In the genomic region with DNA sequence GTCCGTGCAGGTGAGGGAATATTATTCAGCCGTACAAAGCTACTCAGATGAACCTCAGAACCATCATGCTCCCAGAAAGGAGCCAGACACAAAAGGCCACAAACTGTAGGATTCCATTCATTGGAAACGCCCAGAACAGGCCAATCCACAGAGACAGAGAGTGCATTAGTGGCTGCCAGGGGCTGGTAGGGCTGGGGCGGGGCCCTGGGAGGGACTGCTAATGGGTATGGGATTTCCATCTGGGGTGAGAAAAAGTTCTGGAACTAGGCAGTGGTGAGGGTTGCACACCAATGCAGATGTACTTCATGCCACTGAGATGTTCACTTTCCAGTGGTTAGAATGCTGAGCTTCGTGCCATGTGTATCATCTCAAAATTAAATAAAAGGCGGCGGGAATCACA, we compare ENCODE assay signal across 15 cellular contexts.
DNase-seq lines count a peak whose midpoint lies in the region; ATAC-seq and TF ChIP-seq lines count a peak whose summit lies in the region.
"Had no signal": no experiment of that assay in that cellular context is flagged by ENCODE, and none has a peak within 500 bp of the region (broad histone marks: within the 10 kb centered on the region; RNA-seq: fewer than 3 reads in every experiment).

No MANE protein-coding gene starts in this region.

- H3K27ac ChIP-seq in right atrium auricular region (peak overlapping the region; percentile 82 to 94), heart left ventricle (peak overlapping the region in 5 of 12 donors; percentile 52 to 96 (median 71)), cingulate gyrus (ENCODE audit: low read depth, low read length) (peak overlapping the region; percentile 77)
- no peak overlapping the region for H3K27ac ChIP-seq in CD4-positive, alpha-beta T cell (ENCODE audit: low read depth, low read length)
- no peak overlapping the region for H3K27ac ChIP-seq in CD8-positive, alpha-beta memory T cell (ENCODE audit: low read depth, low read length)
- H3K27ac ChIP-seq: epithelial cell of prostate had no signal

- POLR2A ChIA-PET in CD4-positive, alpha-beta T cell (lab: Charles Lee): no interaction called here
- POLR2A ChIA-PET in CD8-positive, alpha-beta memory T cell (lab: Charles Lee): no interaction called here

- H3K4me1 ChIP-seq in right atrium auricular region: peaks cover 5 to 89% of the 10 kb centered on the region in 2 donors
- peaks cover 25 to 90% (median 77%) of the 10 kb centered on the region in 12 donors for H3K4me1 ChIP-seq in heart left ventricle
- peaks cover 10% of the 10 kb centered on the region for H3K4me1 ChIP-seq in CD8-positive, alpha-beta memory T cell (ENCODE audit: insufficient read depth, low read length)

- peaks cover 11% of the 10 kb centered on the region for H3K36me3 Mint-ChIP-seq in progenitor cell of endocrine pancreas (ENCODE audit: insufficient read depth)
- peaks cover 64% of the 10 kb centered on the region for H3K36me3 Mint-ChIP-seq in CD4-positive, alpha-beta T cell (ENCODE audit: low read depth)
- H3K36me3 Mint-ChIP-seq in CD8-positive, alpha-beta memory T cell: peaks cover 0 to 82% (median 8%) of the 10 kb centered on the region in 3 donors
- H3K36me3 Mint-ChIP-seq: natural killer cell treated with Interleukin-12 subunit alpha and Interleukin-12 subunit beta and Interleukin-15 and Interleukin-18, amount 100 ng/mL, for 72 hours had no signal

- intact Hi-C loops in heart left ventricle (cut with DNase I): no loop called here
- intact Hi-C loops in CD4-positive, alpha-beta T cell (cut with DNase I, micrococcal nuclease): loop anchor here in 1 of 2 experiments (10.0 kb wide), 1 partner anchor 149 kb away; no protein-coding TSS in a partner anchor

- H3K4me3 ChIP-seq in right atrium auricular region (no peak overlapping the region), heart left ventricle (no peak overlapping the region)
- no peak overlapping the region for H3K4me3 ChIP-seq in CD8-positive, alpha-beta memory T cell (ENCODE audit: low read length)
- H3K4me3 ChIP-seq: skin epidermis had no signal

- H3K27ac Mint-ChIP-seq in progenitor cell of endocrine pancreas: peak overlapping the region; percentile 44
- no peak overlapping the region for H3K27ac Mint-ChIP-seq in CD4-positive, alpha-beta T cell
- H3K27ac Mint-ChIP-seq in CD8-positive, alpha-beta memory T cell: peak overlapping the region in 2 of 8 donors; percentile 12 to 61
- H3K27ac Mint-ChIP-seq: activated naive CD8-positive, alpha-beta T cell treated with anti-CD3 and anti-CD28 coated beads, Interleukin-2, amount 10 ng/mL, durations not matched to agents 7 days and 5 days; natural killer cell treated with Interleukin-12 subunit alpha and Interleukin-12 subunit beta and Interleukin-15 and Interleukin-18, amount 100 ng/mL, for 72 hours had no signal

- TF ChIP-seq POLR2A in heart left ventricle (IDR thresholded peaks at IDR 0.05): no peak

- no peaks in the 10 kb centered on the region for H3K4me1 Mint-ChIP-seq in progenitor cell of endocrine pancreas (ENCODE audit: low read depth)
- peaks cover 18% of the 10 kb centered on the region for H3K4me1 Mint-ChIP-seq in CD4-positive, alpha-beta T cell (ENCODE audit: low read depth)
- peaks cover 14 to 25% (median 17%) of the 10 kb centered on the region in 3 donors for H3K4me1 Mint-ChIP-seq in CD8-positive, alpha-beta memory T cell

- ATAC-seq in heart left ventricle: no peak
- no peak for ATAC-seq in CD4-positive, alpha-beta T cell (ENCODE audit: poor library complexity)
- no peak for ATAC-seq in HG02763 (IDR thresholded peaks at IDR 0.05; ENCODE audit: unreplicated experiment)
- ATAC-seq: activated CD4-positive, CD25-positive, alpha-beta regulatory T cell treated with anti-CD3 and anti-CD28 coated beads, Interleukin-2, amount 50 U/mL, for 24 hours; natural killer cell treated with Interleukin-12 subunit alpha and Interleukin-12 subunit beta and Interleukin-15 and Interleukin-18, amount 100 ng/mL, for 72 hours had no signal

- H3K9me3 Mint-ChIP-seq in progenitor cell of endocrine pancreas (ENCODE audit: low read depth): no peaks in the 10 kb centered on the region
- H3K9me3 Mint-ChIP-seq in CD4-positive, alpha-beta T cell: no peaks in the 10 kb centered on the region
- no peaks in the 10 kb centered on the region for H3K9me3 Mint-ChIP-seq in CD8-positive, alpha-beta memory T cell
- H3K9me3 Mint-ChIP-seq: activated naive CD8-positive, alpha-beta T cell treated with anti-CD3 and anti-CD28 coated beads, Interleukin-2, amount 10 ng/mL, durations not matched to agents 7 days and 5 days; natural killer cell treated with Interleukin-12 subunit alpha and Interleukin-12 subunit beta and Interleukin-15 and Interleukin-18, amount 100 ng/mL, for 72 hours had no signal

- CTCF ChIA-PET in CD4-positive, alpha-beta T cell (lab: Charles Lee): no interaction called here
- CTCF ChIA-PET in CD8-positive, alpha-beta memory T cell (lab: Charles Lee): no interaction called here

- peaks cover 30% of the 10 kb centered on the region for H3K36me3 ChIP-seq in right atrium auricular region
- H3K36me3 ChIP-seq in heart left ventricle: peaks cover 0 to 76% (median 44%) of the 10 kb centered on the region in 9 donors
- H3K36me3 ChIP-seq in CD8-positive, alpha-beta memory T cell (ENCODE audit: insufficient read depth, low read length): peaks cover 11% of the 10 kb centered on the region

- TF ChIP-seq CTCF in right atrium auricular region (IDR thresholded peaks at IDR 0.05) (no peak), heart left ventricle (IDR thresholded peaks at IDR 0.05) (no peak), progenitor cell of endocrine pancreas (IDR thresholded peaks at IDR 0.05; ENCODE audit: unreplicated experiment) (no peak)
- no peak for TF ChIP-seq CTCF in CD4-positive, alpha-beta T cell (IDR thresholded peaks at IDR 0.05)

- no peaks in the 10 kb centered on the region for H3K9me3 ChIP-seq in right atrium auricular region
- no peaks in the 10 kb centered on the region for H3K9me3 ChIP-seq in heart left ventricle
- H3K9me3 ChIP-seq in CD4-positive, alpha-beta T cell (ENCODE audit: control insufficient read depth, low read length): no peaks in the 10 kb centered on the region
- H3K9me3 ChIP-seq in CD8-positive, alpha-beta memory T cell (ENCODE audit: low read length): no peaks in the 10 kb centered on the region

- H3K27me3 ChIP-seq in right atrium auricular region (no peaks in the 10 kb centered on the region), heart left ventricle (no peaks in the 10 kb centered on the region)
- no peaks in the 10 kb centered on the region for H3K27me3 ChIP-seq in CD4-positive, alpha-beta T cell (ENCODE audit: control insufficient read depth, insufficient read depth, low read length)
- H3K27me3 ChIP-seq in CD8-positive, alpha-beta memory T cell (ENCODE audit: insufficient read depth, low read length, poor library complexity, severe bottlenecking): no peaks in the 10 kb centered on the region

- H3K27me3 Mint-ChIP-seq in progenitor cell of endocrine pancreas: no peaks in the 10 kb centered on the region
- no peaks in the 10 kb centered on the region for H3K27me3 Mint-ChIP-seq in CD4-positive, alpha-beta T cell
- peaks cover 0 to 4% of the 10 kb centered on the region in 2 donors for H3K27me3 Mint-ChIP-seq in CD8-positive, alpha-beta memory T cell
- H3K27me3 Mint-ChIP-seq: activated naive CD8-positive, alpha-beta T cell treated with anti-CD3 and anti-CD28 coated beads, Interleukin-2, amount 10 ng/mL, durations not matched to agents 7 days and 5 days; natural killer cell treated with Interleukin-12 subunit alpha and Interleukin-12 subunit beta and Interleukin-15 and Interleukin-18, amount 100 ng/mL, for 72 hours had no signal

- DNase-seq in right atrium auricular region (ENCODE audit: low spot score) (no peak), heart left ventricle (no peak), progenitor cell of endocrine pancreas (ENCODE audit: low spot score, unreplicated experiment) (no peak), NCI-H345 treated with DMSO at 0.1 percent for 48 hours (lab: John Stamatoyannopoulos, UW; ENCODE audit: unreplicated experiment) (no peak)
- DNase-seq in CD4-positive, alpha-beta T cell: no peak
- no peak for DNase-seq in CD8-positive, alpha-beta memory T cell
- DNase-seq: activated naive CD8-positive, alpha-beta T cell treated with anti-CD3 and anti-CD28 coated beads, Interleukin-2, amount 10 ng/mL, durations not matched to agents 7 days and 5 days; left ventricle myocardium superior; SW 1271 had no signal

- H3K4me3 Mint-ChIP-seq in progenitor cell of endocrine pancreas (ENCODE audit: low read depth): no peak overlapping the region
- no peak overlapping the region for H3K4me3 Mint-ChIP-seq in CD4-positive, alpha-beta T cell
- no peak overlapping the region for H3K4me3 Mint-ChIP-seq in CD8-positive, alpha-beta memory T cell
- H3K4me3 Mint-ChIP-seq: activated naive CD8-positive, alpha-beta T cell treated with anti-CD3 and anti-CD28 coated beads, Interleukin-2, amount 10 ng/mL, durations not matched to agents 7 days and 5 days; natural killer cell treated with Interleukin-12 subunit alpha and Interleukin-12 subunit beta and Interleukin-15 and Interleukin-18, amount 100 ng/mL, for 72 hours had no signal

- WGBS in heart left ventricle, 4 donors: 88 to 93% (median 91%) methylated on average over 7 of the region's 7 CpGs

Comparison
In these comparisons a context has a peak if more than half of its experiments do, and no peak if none do; other contexts are left out.
1. H3K27ac ChIP-seq: peak in right atrium auricular region (2 of 2) and cingulate gyrus (single experiment); none in CD4-positive, alpha-beta T cell (single experiment) and CD8-positive, alpha-beta memory T cell (single experiment).